ENCODE assay signal across 1 cellular context in genomic region chr10:92757720-92758119, GRCh38.
TF ChIP-seq lines count a peak whose summit lies in the region.

No MANE protein-coding gene starts in this region.

TF ChIP-seq in K562, 482 proteins besides CTCF, POLR2A, EP300 and RAD21 (continued from another document):
- TF ChIP-seq ZNF253 (CRISPR knock-in tag; conservative IDR thresholded peaks at IDR 0.05), result no peak
- no peak for TF ChIP-seq SUPT5H (IDR thresholded peaks at IDR 0.05)
- no peak for TF ChIP-seq ZNF444 (CRISPR knock-in tag; IDR thresholded peaks at IDR 0.05)
- TF ChIP-seq TAF9B (IDR thresholded peaks at IDR 0.05; ENCODE audit: partially characterized antibody), result no peak
- 0 out of 2 replicates have a peak, but pooled peaks have one; percentile 7 for TF ChIP-seq BHLHE40 (IDR thresholded peaks at IDR 0.05; ENCODE audit: low read length)
- no peak for TF ChIP-seq BACH1 (tag; IDR thresholded peaks at IDR 0.05)
- peak; percentile 15; the same call in 1 of the 2 replicates for TF ChIP-seq CXXC5 (CRISPR knock-in tag; IDR thresholded peaks at IDR 0.05)
- no peak for TF ChIP-seq MAFG (tag; conservative IDR thresholded peaks at IDR 0.05)
- no peak for TF ChIP-seq IRF1 (CRISPR knock-in tag; IDR thresholded peaks at IDR 0.05; ENCODE audit: borderline replicate concordance)
- TF ChIP-seq MLLT1 (IDR thresholded peaks at IDR 0.05), result no peak
- TF ChIP-seq CBFA2T3 (IDR thresholded peaks at IDR 0.05), result peak; percentile 43; the same call in 1 of the 2 replicates
- no peak for TF ChIP-seq E2F6 (IDR thresholded peaks at IDR 0.05; ENCODE audit: borderline replicate concordance in 1 of 2, extremely low read depth in 1 of 2, insufficient read depth in 1 of 2, insufficient read length in 1 of 2, low read depth in 1 of 2, low read length in 1 of 2, poor library complexity in 1 of 2, severe bottlenecking in 1 of 2)
- TF ChIP-seq ETS1 (conservative IDR thresholded peaks at IDR 0.05; ENCODE audit: control insufficient read depth, low read depth, low read length), result no peak
- peak; percentile 50 for TF ChIP-seq KDM5B (IDR thresholded peaks at IDR 0.05; ENCODE audit: insufficient replicate concordance, low read depth, low read length)
- no peak for TF ChIP-seq ZC3H8 (IDR thresholded peaks at IDR 0.05)
- no peak for TF ChIP-seq PHF20 (IDR thresholded peaks at IDR 0.05; ENCODE audit: partially characterized antibody)
- 0 out of 2 replicates have a peak, but pooled peaks have one; percentile 3 for TF ChIP-seq MECOM (CRISPR knock-in tag; IDR thresholded peaks at IDR 0.05)
- no peak for TF ChIP-seq ZNF143 (CRISPR knock-in tag; IDR thresholded peaks at IDR 0.05)
- no peak for TF ChIP-seq HMG20B (CRISPR knock-in tag; IDR thresholded peaks at IDR 0.05)
- TF ChIP-seq ZNF76 (CRISPR knock-in tag; IDR thresholded peaks at IDR 0.05; ENCODE audit: borderline replicate concordance), result no peak
- no peak for TF ChIP-seq PATZ1 (CRISPR knock-in tag; IDR thresholded peaks at IDR 0.05; ENCODE audit: borderline replicate concordance)
